In genomic region chr2:69243652-69244051, GRCh38 we compare ENCODE assay signal across 1 cellular context.
TF ChIP-seq lines count a peak whose summit lies in the region.

No MANE protein-coding gene starts in this region.

TF ChIP-seq in IMR-90, 13 proteins besides CTCF, POLR2A, EP300 and RAD21 (continued from another document):
- no peak for TF ChIP-seq RFX5 (IDR thresholded peaks at IDR 0.05; ENCODE audit: low read depth, low read length)
- TF ChIP-seq MXI1 (IDR thresholded peaks at IDR 0.05; ENCODE audit: borderline replicate concordance, low read depth, low read length) = no peak
- no peak for TF ChIP-seq CHD1 (IDR thresholded peaks at IDR 0.05; ENCODE audit: low read depth, low read length)
- no peak for TF ChIP-seq MAZ (IDR thresholded peaks at IDR 0.05; ENCODE audit: borderline replicate concordance, low read depth, low read length)
- TF ChIP-seq BHLHE40 (IDR thresholded peaks at IDR 0.05; ENCODE audit: low read depth, low read length) = no peak
